11 cellular contexts compared by ENCODE assay signal in the genomic region with DNA sequence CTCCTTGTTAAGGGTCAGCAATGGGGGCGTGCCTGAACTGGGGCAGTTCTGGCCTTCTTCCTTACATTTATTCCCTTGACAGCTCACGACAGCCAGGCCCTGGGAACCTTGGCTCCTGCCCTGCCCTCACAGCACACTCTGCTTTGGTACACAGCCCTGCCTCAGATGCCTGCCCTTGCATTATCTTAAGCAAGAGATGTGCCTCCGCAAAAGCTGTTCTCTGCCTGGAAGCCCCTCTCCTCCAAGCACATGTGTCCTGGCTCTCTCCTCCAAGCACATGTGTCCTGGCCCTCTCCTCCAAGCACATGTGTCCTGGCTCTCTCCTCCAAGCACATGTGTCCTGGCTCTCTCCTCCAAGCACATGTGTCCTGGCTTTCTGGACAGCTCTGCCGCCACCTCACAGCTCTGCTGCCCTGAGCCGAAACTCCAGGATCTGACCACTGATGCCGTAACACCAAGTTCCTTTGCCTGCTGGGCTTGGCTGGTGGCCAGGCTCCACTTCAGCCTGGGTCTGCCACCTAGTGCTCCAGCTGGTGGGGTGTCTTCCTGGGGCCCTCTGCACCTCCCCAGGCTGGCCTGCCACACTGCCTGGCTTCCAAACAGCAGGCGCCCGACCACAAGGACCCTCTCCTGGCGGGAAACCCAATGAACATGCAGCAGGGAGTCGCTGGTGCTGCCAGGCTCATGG. TPM values are rescaled to one million over a fixed set of nuclear protein-coding genes. Genes with fewer than 3 reads are reported as not detected.
DNase-seq lines count a peak whose midpoint lies in the region; ATAC-seq and TF ChIP-seq lines count a peak whose summit lies in the region.
"Had no signal": no experiment of that assay in that cellular context is flagged by ENCODE, and none has a peak within 500 bp of the region (broad histone marks: within the 10 kb centered on the region; RNA-seq: fewer than 3 reads in every experiment).

No MANE protein-coding gene starts in this region.

- H3K9me3 Mint-ChIP-seq in activated CD8-positive, alpha-beta T cell treated with anti-CD3 and anti-CD28 coated beads, Interleukin-2, amount 10 ng/mL, durations not matched to agents 7 days and 5 days (ENCODE audit: insufficient read depth), result no peaks in the 10 kb centered on the region
- H3K9me3 Mint-ChIP-seq in activated CD8-positive, alpha-beta T cell treated with anti-CD3 and anti-CD28 coated beads for 36 hours, result no peaks in the 10 kb centered on the region
- H3K9me3 Mint-ChIP-seq in immature natural killer cell, result no peaks in the 10 kb centered on the region
- H3K9me3 Mint-ChIP-seq: T-helper 1 cell treated with Interleukin-12 subunit alpha and Interleukin-12 subunit beta and Interleukin-4 antibody, amounts not matched to agents 30 μg/mL and 1 μg/mL, for 36 hours had no signal

- H3K4me3 Mint-ChIP-seq in activated CD8-positive, alpha-beta T cell treated with anti-CD3 and anti-CD28 coated beads, Interleukin-2, amount 10 ng/mL, durations not matched to agents 7 days and 5 days, result no peak overlapping the region
- no peak overlapping the region for H3K4me3 Mint-ChIP-seq in activated CD8-positive, alpha-beta T cell treated with anti-CD3 and anti-CD28 coated beads for 36 hours
- peak overlapping the region in 3 of 5 donors; percentile 46 to 81 (median 75) for H3K4me3 Mint-ChIP-seq in immature natural killer cell
- H3K4me3 Mint-ChIP-seq: T-helper 1 cell treated with Interleukin-12 subunit alpha and Interleukin-12 subunit beta and Interleukin-4 antibody, amounts not matched to agents 30 μg/mL and 1 μg/mL, for 36 hours had no signal

- intact Hi-C loops in activated CD8-positive, alpha-beta T cell treated with anti-CD3 and anti-CD28 coated beads for 36 hours (cut with micrococcal nuclease), result no loop called here
- intact Hi-C loops in ascending aorta (cut with DNase I), result loop anchor here (5.0 kb wide), 1 partner anchor 52 kb away; a partner anchor contains a TSS
- intact Hi-C loops in upper lobe of right lung (cut with DNase I), result no loop called here

- TF ChIP-seq CTCF in activated CD8-positive, alpha-beta T cell treated with anti-CD3 and anti-CD28 coated beads for 36 hours (IDR thresholded peaks at IDR 0.05), result no peak
- TF ChIP-seq CTCF in ascending aorta (IDR thresholded peaks at IDR 0.05) (no peak), upper lobe of right lung (IDR thresholded peaks at IDR 0.05) (no peak)

- CTCF ChIA-PET in activated CD8-positive, alpha-beta T cell treated with anti-CD3 and anti-CD28 coated beads, Interleukin-2, amount 10 ng/mL, durations not matched to agents 7 days and 5 days (lab: Charles Lee), result no interaction called here
- CTCF ChIA-PET in activated CD8-positive, alpha-beta T cell treated with anti-CD3 and anti-CD28 coated beads for 36 hours (lab: Charles Lee), result interaction anchor here (0.8 kb wide), 1 partner anchor 16 kb away, joined by 3 read pairs; no protein-coding TSS in a partner anchor
- CTCF ChIA-PET in HEK293T (lab: Yijun Ruan, JAX), result no interaction called here

- H3K36me3 ChIP-seq in ascending aorta, result no peaks in the 10 kb centered on the region
- no peaks in the 10 kb centered on the region for H3K36me3 ChIP-seq in upper lobe of right lung

- H3K27ac ChIP-seq in ascending aorta (peak overlapping the region in 1 of 2 donors; percentile 36), upper lobe of right lung (peak overlapping the region; percentile 74)
- H3K27ac ChIP-seq: C4-2B had no signal

- H3K27me3 Mint-ChIP-seq in activated CD8-positive, alpha-beta T cell treated with anti-CD3 and anti-CD28 coated beads, Interleukin-2, amount 10 ng/mL, durations not matched to agents 7 days and 5 days (ENCODE audit: low read depth), result peaks cover 2% of the 10 kb centered on the region
- H3K27me3 Mint-ChIP-seq in activated CD8-positive, alpha-beta T cell treated with anti-CD3 and anti-CD28 coated beads for 36 hours, result no peaks in the 10 kb centered on the region
- peaks cover 0 to 2% (median 2%) of the 10 kb centered on the region in 3 donors for H3K27me3 Mint-ChIP-seq in immature natural killer cell (ENCODE audit: low read depth in 3 of 3)

- H3K27ac Mint-ChIP-seq in activated CD8-positive, alpha-beta T cell treated with anti-CD3 and anti-CD28 coated beads, Interleukin-2, amount 10 ng/mL, durations not matched to agents 7 days and 5 days, result peak overlapping the region; percentile 46
- H3K27ac Mint-ChIP-seq in activated CD8-positive, alpha-beta T cell treated with anti-CD3 and anti-CD28 coated beads for 36 hours, result no peak overlapping the region
- H3K27ac Mint-ChIP-seq in immature natural killer cell, result peak overlapping the region in 2 of 6 donors; percentile 22 to 79
- H3K27ac Mint-ChIP-seq: T-helper 1 cell treated with Interleukin-12 subunit alpha and Interleukin-12 subunit beta and Interleukin-4 antibody, amounts not matched to agents 30 μg/mL and 1 μg/mL, for 36 hours had no signal

- H3K9me3 ChIP-seq in ascending aorta (no peaks in the 10 kb centered on the region), upper lobe of right lung (no peaks in the 10 kb centered on the region)

- POLR2A ChIA-PET in activated CD8-positive, alpha-beta T cell treated with anti-CD3 and anti-CD28 coated beads, Interleukin-2, amount 10 ng/mL, durations not matched to agents 7 days and 5 days (lab: Charles Lee), result no interaction called here
- POLR2A ChIA-PET in activated CD8-positive, alpha-beta T cell treated with anti-CD3 and anti-CD28 coated beads for 36 hours (lab: Charles Lee), result interaction anchor here (1.0 kb wide), 1 partner anchor 26 kb away, joined by 3 read pairs; no protein-coding TSS in a partner anchor
- POLR2A ChIA-PET in HEK293T (lab: Yijun Ruan, JAX), result no interaction called here

- no peak for ATAC-seq in activated CD8-positive, alpha-beta T cell treated with anti-CD3 and anti-CD28 coated beads, Interleukin-2, amount 10 ng/mL, durations not matched to agents 7 days and 5 days
- no peak for ATAC-seq in activated CD8-positive, alpha-beta T cell treated with anti-CD3 and anti-CD28 coated beads for 36 hours
- ATAC-seq in upper lobe of right lung (peak; percentile 29), GM19452 (IDR thresholded peaks at IDR 0.05; ENCODE audit: unreplicated experiment) (no peak), HG03565 (IDR thresholded peaks at IDR 0.05; ENCODE audit: unreplicated experiment) (no peak)

- peak overlapping the region; percentile 35 to 48 for H3K4me3 ChIP-seq in ascending aorta
- H3K4me3 ChIP-seq in upper lobe of right lung, result peak overlapping the region; percentile 31

- no peaks in the 10 kb centered on the region for H3K36me3 Mint-ChIP-seq in activated CD8-positive, alpha-beta T cell treated with anti-CD3 and anti-CD28 coated beads, Interleukin-2, amount 10 ng/mL, durations not matched to agents 7 days and 5 days (ENCODE audit: low read depth)
- H3K36me3 Mint-ChIP-seq in activated CD8-positive, alpha-beta T cell treated with anti-CD3 and anti-CD28 coated beads for 36 hours (ENCODE audit: low read depth), result no peaks in the 10 kb centered on the region
- no peaks in the 10 kb centered on the region for H3K36me3 Mint-ChIP-seq in immature natural killer cell

- H3K4me1 ChIP-seq in ascending aorta, result peaks cover 3 to 22% of the 10 kb centered on the region in 2 donors
- peaks cover 42% of the 10 kb centered on the region for H3K4me1 ChIP-seq in upper lobe of right lung

- DNase-seq in activated CD8-positive, alpha-beta T cell treated with anti-CD3 and anti-CD28 coated beads, Interleukin-2, amount 10 ng/mL, durations not matched to agents 7 days and 5 days, result no peak
- DNase-seq in activated CD8-positive, alpha-beta T cell treated with anti-CD3 and anti-CD28 coated beads for 36 hours, result no peak
- peak in 1 of 2 donors; percentile 68 for DNase-seq in ascending aorta (ENCODE audit: low spot score in 2 of 2)
- no peak for DNase-seq in immature natural killer cell
- peak; percentile 86 for DNase-seq in upper lobe of right lung
- no peak for DNase-seq in HEK293T (ENCODE audit: extremely low spot score)
- DNase-seq: activated T-cell treated with anti-CD3 and anti-CD28 coated beads, Interleukin-2, amount 50 U/mL, for 48 hours had no signal

- H3K27me3 ChIP-seq in ascending aorta, result no peaks in the 10 kb centered on the region
- no peaks in the 10 kb centered on the region for H3K27me3 ChIP-seq in upper lobe of right lung

- peaks cover 14% of the 10 kb centered on the region for H3K4me1 Mint-ChIP-seq in activated CD8-positive, alpha-beta T cell treated with anti-CD3 and anti-CD28 coated beads, Interleukin-2, amount 10 ng/mL, durations not matched to agents 7 days and 5 days (ENCODE audit: low read depth)
- H3K4me1 Mint-ChIP-seq in activated CD8-positive, alpha-beta T cell treated with anti-CD3 and anti-CD28 coated beads for 36 hours (ENCODE audit: low read depth), result peaks cover 1% of the 10 kb centered on the region
- H3K4me1 Mint-ChIP-seq in immature natural killer cell, result peaks cover 26 to 27% of the 10 kb centered on the region in 2 donors

TF ChIP-seq in HEK293T, 16 proteins besides CTCF, POLR2A, EP300 and RAD21:
- TF ChIP-seq L3MBTL2 (conservative IDR thresholded peaks at IDR 0.05) (no peak), ZNF384 (IDR thresholded peaks at IDR 0.05) (no peak), HDGF (IDR thresholded peaks at IDR 0.05; ENCODE audit: borderline replicate concordance) (no peak), FOXM1 (IDR thresholded peaks at IDR 0.05; ENCODE audit: borderline replicate concordance) (no peak), NFRKB (IDR thresholded peaks at IDR 0.05) (no peak), FOXK2 (IDR thresholded peaks at IDR 0.05) (no peak), FOXA1 (IDR thresholded peaks at IDR 0.05) (no peak), ARNT (IDR thresholded peaks at IDR 0.05) (no peak), ELF4 (IDR thresholded peaks at IDR 0.05) (no peak)

RNA-seq across cellular contexts. Expression of a gene that starts 53.1 kb away (rescaled TPM):
- total RNA-seq in activated CD8-positive, alpha-beta T cell treated with anti-CD3 and anti-CD28 coated beads, Interleukin-2, amount 10 ng/mL, durations not matched to agents 7 days and 5 days, result under 1 TPM in 1 of 2 experiments, not detected in 1; 0.03 TPM
- total RNA-seq in activated CD8-positive, alpha-beta T cell treated with anti-CD3 and anti-CD28 coated beads for 36 hours, result under 1 TPM in 1 of 2 experiments, not detected in 1; 0.07 TPM
- 2.9 TPM for total RNA-seq in ascending aorta
- under 1 TPM in 1 of 3 donors, not detected in 2; 0.16 TPM for polyA plus RNA-seq in immature natural killer cell
- 36.0 TPM for total RNA-seq in upper lobe of right lung

Comparison
In these comparisons a context has a peak if more than half of its experiments do, and no peak if none do; other contexts are left out.
1. H3K4me3 Mint-ChIP-seq: peak in immature natural killer cell (3 of 5); none in activated CD8-positive, alpha-beta T cell treated with anti-CD3 and anti-CD28 coated beads, Interleukin-2, amount 10 ng/mL, durations not matched to agents 7 days and 5 days (single experiment) and activated CD8-positive, alpha-beta T cell treated with anti-CD3 and anti-CD28 coated beads for 36 hours (single experiment).